In the genomic region with DNA sequence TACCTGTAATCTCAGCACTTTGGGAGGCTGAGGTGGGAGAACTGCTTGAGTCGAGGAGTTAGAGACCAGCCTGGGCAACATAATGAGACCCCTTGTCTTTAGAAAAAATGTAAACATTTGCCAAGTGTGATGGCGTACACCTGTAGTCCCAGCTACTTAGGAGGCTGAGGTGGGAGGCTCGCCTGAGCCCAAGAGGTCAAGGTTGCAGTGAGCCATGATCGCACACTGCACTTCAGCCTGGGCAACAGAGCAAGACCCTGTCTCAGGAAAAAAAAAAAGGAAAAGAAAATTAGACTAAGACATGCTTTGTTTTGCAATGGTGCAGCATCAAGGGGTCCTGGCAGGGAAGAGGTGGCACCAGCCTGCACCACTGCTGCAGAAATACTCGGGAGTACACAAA, we compare ENCODE assay signal across 13 cellular contexts. TPM values are rescaled to one million over a fixed set of nuclear protein-coding genes. Genes with fewer than 3 reads are reported as not detected.
DNase-seq lines count a peak whose midpoint lies in the region; ATAC-seq, FAIRE-seq and TF ChIP-seq lines count a peak whose summit lies in the region.
"Had no signal": no experiment of that assay in that cellular context is flagged by ENCODE, and none has a peak within 500 bp of the region (broad histone marks: within the 10 kb centered on the region; RNA-seq: fewer than 3 reads in every experiment).

No MANE protein-coding gene starts in this region.

- BruUV-seq in PC-9 (replicated peaks; lab: Mats Ljungman, UMichigan) (TSS peak; percentile 42), endothelial cell of umbilical vein (replicated peaks; lab: Mats Ljungman, UMichigan) (no TSS peak)

- H3K27ac Mint-ChIP-seq in stimulated activated naive B cell treated with anti-CD40 and anti-IgM and Interleukin-4, amounts not matched to agents 10 μg/mL and 1 μg/mL and 100 μg/mL, for 72 hours = no peak overlapping the region

- H3K4me3 Mint-ChIP-seq in stimulated activated naive B cell treated with anti-CD40 and anti-IgM and Interleukin-4, amounts not matched to agents 10 μg/mL and 1 μg/mL and 100 μg/mL, for 72 hours = no peak overlapping the region

- CTCF ChIA-PET in PC-9 (lab: Charles Lee) = interaction anchor here (0.6 to 0.9 kb wide), 2 partner anchors 17 to 20 kb away, joined by 3 to 7 read pairs; no protein-coding TSS in a partner anchor
- CTCF ChIA-PET in endothelial cell of umbilical vein (lab: Charles Lee) = interaction anchor here (0.6 to 1.8 kb wide), 5 partner anchors 17 to 89 kb away, joined by 3 to 10 read pairs (median 5); a partner anchor contains a TSS

- peaks cover 0 to 3% of the 10 kb centered on the region in 2 donors for H3K9me3 Mint-ChIP-seq in stimulated activated naive B cell treated with anti-CD40 and anti-IgM and Interleukin-4, amounts not matched to agents 10 μg/mL and 1 μg/mL and 100 μg/mL, for 72 hours

- H3K36me3 ChIP-seq in GM23248 (ENCODE audit: low read depth) = peaks cover 13% of the 10 kb centered on the region
- H3K36me3 ChIP-seq in PC-9 (ENCODE audit: low read depth) = no peaks in the 10 kb centered on the region
- peaks cover under 1 to 11% of the 10 kb centered on the region in 2 experiments for H3K36me3 ChIP-seq in endothelial cell of umbilical vein (ENCODE audit: control insufficient read depth in 2 of 2, extremely low read depth in 1 of 2, insufficient read depth in 2 of 2, low read length in 2 of 2)
- no peaks in the 10 kb centered on the region for H3K36me3 ChIP-seq in smooth muscle cell (ENCODE audit: low read depth)
- peaks cover 7% of the 10 kb centered on the region for H3K36me3 ChIP-seq in H7 (replicated peaks; ENCODE audit: control insufficient read depth, insufficient read depth, low read length)
- H3K36me3 ChIP-seq: SJCRH30 had no signal

- no peaks in the 10 kb centered on the region for H4K20me1 ChIP-seq in GM23248 (ENCODE audit: insufficient read depth)
- H4K20me1 ChIP-seq in PC-9 (ENCODE audit: insufficient read depth) = no peaks in the 10 kb centered on the region
- no peaks in the 10 kb centered on the region for H4K20me1 ChIP-seq in endothelial cell of umbilical vein (replicated peaks; ENCODE audit: control insufficient read depth, extremely low read depth, insufficient read depth, low read length)
- H4K20me1 ChIP-seq in smooth muscle cell (ENCODE audit: low read depth) = peaks cover 72% of the 10 kb centered on the region

- H3F3A ChIP-seq in GM23248 (ENCODE audit: insufficient read depth) (peaks cover 14% of the 10 kb centered on the region), PC-9 (ENCODE audit: insufficient read depth, low read depth) (no peaks in the 10 kb centered on the region), smooth muscle cell (ENCODE audit: low read depth) (peaks cover 3% of the 10 kb centered on the region)

- intact Hi-C loops in PC-9 (cut with micrococcal nuclease; ENCODE audit: unreplicated experiment) = no loop called here
- intact Hi-C loops in endothelial cell of umbilical vein (cut with micrococcal nuclease) = loop anchor here (2.0 kb wide), 1 partner anchor 19 kb away; no protein-coding TSS in a partner anchor

- H3K27ac ChIP-seq in GM23248 (no peak overlapping the region), PC-9 (peak overlapping the region; percentile 39; the same call in 1 of the 2 replicates), endothelial cell of umbilical vein (ENCODE audit: insufficient read depth, low read depth, low read length) (no peak overlapping the region), smooth muscle cell (ENCODE audit: low read depth) (peak overlapping the region; percentile 43)
- H3K27ac ChIP-seq: SJCRH30 had no signal

- H3K4me2 ChIP-seq in GM23248 (ENCODE audit: unreplicated experiment) = no peak overlapping the region
- peak overlapping the region; percentile 40 for H3K4me2 ChIP-seq in PC-9
- no peak overlapping the region for H3K4me2 ChIP-seq in endothelial cell of umbilical vein (ENCODE audit: insufficient read depth, low read length)
- no peak overlapping the region for H3K4me2 ChIP-seq in smooth muscle cell

- 78 to 84% methylated on average over 5 of the region's 5 CpGs for WGBS in GM23248 (ENCODE audit: low coverage in 1 of 2, low lambda C conversion rate in 2 of 2, missing lambda C conversion rate in 2 of 2), 2 experiments
- WGBS in smooth muscle cell (ENCODE audit: low lambda C conversion rate) = 92% methylated on average over 5 of the region's 5 CpGs

- H3K9ac ChIP-seq in GM23248 (peak overlapping the region; percentile 26; the same call in 1 of the 2 replicates), endothelial cell of umbilical vein (replicated peaks; ENCODE audit: extremely low read depth, insufficient read depth, low read length) (no peak overlapping the region), smooth muscle cell (ENCODE audit: low read depth) (peak overlapping the region; percentile 51)

- peaks cover 3 to 7% of the 10 kb centered on the region in 2 donors for H3K4me1 Mint-ChIP-seq in stimulated activated naive B cell treated with anti-CD40 and anti-IgM and Interleukin-4, amounts not matched to agents 10 μg/mL and 1 μg/mL and 100 μg/mL, for 72 hours

- FAIRE-seq in endothelial cell of umbilical vein (lab: Jason Lieb, UNC) = no peak

- H3K79me2 ChIP-seq in GM23248 (ENCODE audit: insufficient read depth) = peaks cover 31% of the 10 kb centered on the region
- no peaks in the 10 kb centered on the region for H3K79me2 ChIP-seq in PC-9 (ENCODE audit: low read depth)
- peaks cover 2% of the 10 kb centered on the region for H3K79me2 ChIP-seq in endothelial cell of umbilical vein (ENCODE audit: control insufficient read depth, insufficient read depth, low read length)
- no peaks in the 10 kb centered on the region for H3K79me2 ChIP-seq in smooth muscle cell (ENCODE audit: low read depth)

- no peaks in the 10 kb centered on the region for H3K27me3 ChIP-seq in GM23248 (replicated peaks; ENCODE audit: insufficient read depth)
- H3K27me3 ChIP-seq in PC-9 (ENCODE audit: insufficient read depth, low read depth) = no peaks in the 10 kb centered on the region
- no peaks in the 10 kb centered on the region for H3K27me3 ChIP-seq in endothelial cell of umbilical vein (ENCODE audit: control insufficient read depth in 2 of 2, insufficient read depth in 2 of 2, low read length in 2 of 2)
- no peaks in the 10 kb centered on the region for H3K27me3 ChIP-seq in smooth muscle cell (ENCODE audit: low read depth)
- H3K27me3 ChIP-seq in H7 (ENCODE audit: control insufficient read depth, insufficient read depth, low read length) = no peaks in the 10 kb centered on the region

- H3K4me3 ChIP-seq in GM23248 = no peak overlapping the region
- no peak overlapping the region for H3K4me3 ChIP-seq in PC-9
- H3K4me3 ChIP-seq in endothelial cell of umbilical vein (replicated peaks in 1 of 3; ENCODE audit: insufficient read depth in 1 of 3, low read depth in 1 of 3, low read length in 3 of 3) = no peak overlapping the region
- no peak overlapping the region for H3K4me3 ChIP-seq in smooth muscle cell
- no peak overlapping the region for H3K4me3 ChIP-seq in H7 (ENCODE audit: insufficient read depth, low read depth, low read length)
- H3K4me3 ChIP-seq: SJCRH30 had no signal

- H3K27me3 Mint-ChIP-seq in stimulated activated naive B cell treated with anti-CD40 and anti-IgM and Interleukin-4, amounts not matched to agents 10 μg/mL and 1 μg/mL and 100 μg/mL, for 72 hours = peaks cover 4 to 12% of the 10 kb centered on the region in 2 donors

- POLR2A ChIA-PET in PC-9 (lab: Charles Lee; ENCODE audit: unreplicated experiment) (no interaction called here), endothelial cell of umbilical vein (lab: Charles Lee) (no interaction called here)

- peak; percentile 8 for TF ChIP-seq POLR2A in endothelial cell of umbilical vein (IDR thresholded peaks at IDR 0.05; ENCODE audit: low read depth, low read length)

- H3K9me3 ChIP-seq in GM23248 (ENCODE audit: low read depth) (no peaks in the 10 kb centered on the region), PC-9 (ENCODE audit: insufficient read depth, low read depth) (no peaks in the 10 kb centered on the region), endothelial cell of umbilical vein (replicated peaks; ENCODE audit: control insufficient read depth, insufficient read depth, low read length) (no peaks in the 10 kb centered on the region), smooth muscle cell (replicated peaks; ENCODE audit: low read depth) (no peaks in the 10 kb centered on the region)
- H3K9me3 ChIP-seq: SJCRH30 had no signal

- in situ Hi-C loops in GM23248 (cut with MboI) = no loop called here

- no peaks in the 10 kb centered on the region for H3K9me1 ChIP-seq in endothelial cell of umbilical vein (replicated peaks; ENCODE audit: control insufficient read depth, extremely low read depth, insufficient read depth, low read length)

- ATAC-seq in stimulated activated naive B cell treated with anti-CD40 and anti-IgM and Interleukin-4, amounts not matched to agents 10 μg/mL and 1 μg/mL and 100 μg/mL, for 72 hours (replicated peaks) = no peak
- no peak for ATAC-seq in HG03280 (IDR thresholded peaks at IDR 0.05; ENCODE audit: unreplicated experiment)

- DNase-seq in GM23248 (no peak), PC-9 (no peak), endothelial cell of umbilical vein (ENCODE audit: low read depth, low spot score) (no peak), smooth muscle cell (lab: John Stamatoyannopoulos, UW; ENCODE audit: unreplicated experiment) (no peak), H7 (no peak)
- DNase-seq in stimulated activated naive B cell treated with anti-CD40 and anti-IgM and Interleukin-4, amounts not matched to agents 10 μg/mL and 1 μg/mL and 100 μg/mL, for 72 hours = no peak
- DNase-seq: DMS79, NCI-H1105 treated with DMSO at 0.1 percent for 48 hours, NCI-H187, NCI-H524 treated with DMSO at 0.1 percent for 48 hours, SJCRH30 had no signal

- TF ChIP-seq CTCF in PC-9 (conservative IDR thresholded peaks at IDR 0.05) (no peak), endothelial cell of umbilical vein (IDR thresholded peaks at IDR 0.05; ENCODE audit: extremely low read depth in 1 of 2, insufficient read depth in 1 of 2, low read depth in 1 of 2, low read length in 2 of 2) (no peak), smooth muscle cell (IDR thresholded peaks at IDR 0.05; ENCODE audit: borderline replicate concordance, insufficient read depth, poor library complexity, severe bottlenecking) (no peak)

- H3K9me2 ChIP-seq in GM23248 (ENCODE audit: insufficient read depth) (no peaks in the 10 kb centered on the region), PC-9 (ENCODE audit: insufficient read depth) (no peaks in the 10 kb centered on the region)

- H3K4me1 ChIP-seq in GM23248 (ENCODE audit: insufficient read depth) (peaks cover 13% of the 10 kb centered on the region), PC-9 (replicated peaks; ENCODE audit: insufficient read depth) (peaks cover 4% of the 10 kb centered on the region; the same call in 1 of the 2 replicates), endothelial cell of umbilical vein (ENCODE audit: control insufficient read depth, extremely low read depth, insufficient read depth, low read length) (peaks cover 9% of the 10 kb centered on the region), smooth muscle cell (ENCODE audit: low read depth) (peaks cover 5% of the 10 kb centered on the region)
- H3K4me1 ChIP-seq: SJCRH30 had no signal

- H2AFZ ChIP-seq in GM23248 (no peak overlapping the region), PC-9 (peak overlapping the region; percentile 76), endothelial cell of umbilical vein (ENCODE audit: low read depth, low read length) (no peak overlapping the region), smooth muscle cell (ENCODE audit: low read depth) (no peak overlapping the region)

- dilution Hi-C loops in endothelial cell of umbilical vein (cut with MboI; ENCODE audit: extremely low pct_ligation_motif_present, low sequenced_read_pairs) = no loop called here

- no peaks in the 10 kb centered on the region for H3K36me3 Mint-ChIP-seq in stimulated activated naive B cell treated with anti-CD40 and anti-IgM and Interleukin-4, amounts not matched to agents 10 μg/mL and 1 μg/mL and 100 μg/mL, for 72 hours
- H3K36me3 Mint-ChIP-seq: CD14-positive monocyte had no signal

RNA-seq across cellular contexts. Expression of a gene that starts 16.8 kb away (rescaled TPM):
- total RNA-seq in GM23248 (2014; rRNA removed; shearing (Covaris generic)) = 1.7 and 3.3 TPM in 2 replicates
- polyA plus RNA-seq in GM23248 (2016; fragmentation: Nextera tagmentation; extraction: Ambion mirVana) = 2.6 and 2.7 TPM in 2 replicates
- total RNA-seq in PC-9 (2021) = 9.0 and 10.6 TPM in 2 replicates
- total RNA-seq in endothelial cell of umbilical vein = 5.2 and 6.5 TPM in 2 replicates
- polyA plus RNA-seq in endothelial cell of umbilical vein = 1.0 and 1.2 TPM in 2 replicates
- polyA plus RNA-seq in endothelial cell of umbilical vein (2011; cell fraction: cytosol; rRNA removed) = 0.96 and 1.0 TPM in 2 replicates
- 1.3 and 1.8 TPM in 2 replicates for polyA plus RNA-seq in endothelial cell of umbilical vein (2011; cell fraction: nucleus; rRNA removed)
- 2.9 and 6.9 TPM in 2 replicates for polyA plus RNA-seq in endothelial cell of umbilical vein (2012)
- polyA minus RNA-seq in endothelial cell of umbilical vein = 1.4 and 1.9 TPM in 2 replicates
- 7.7 TPM for polyA minus RNA-seq in endothelial cell of umbilical vein (2011; cell fraction: cytosol; rRNA and poly(A)+ RNA removed)
- polyA minus RNA-seq in endothelial cell of umbilical vein (2011; cell fraction: nucleus; rRNA and poly(A)+ RNA removed) = 1.4 and 1.5 TPM in 2 replicates
- total RNA-seq in smooth muscle cell = 2.8 and 4.4 TPM in 2 replicates
- 1.6 and 2.7 TPM in 2 replicates for polyA plus RNA-seq in smooth muscle cell
- total RNA-seq in H7 (2014; rRNA removed; shearing (Covaris generic)) = 7.5 and 24.8 TPM in 2 replicates
- total RNA-seq: SJCRH30 had no signal

Comparison
In these comparisons a context has a peak if more than half of its experiments do, and no peak if none do; other contexts are left out.
1. H3K27ac ChIP-seq: peak in PC-9 (single experiment) and smooth muscle cell (single experiment); none in GM23248 (single experiment) and endothelial cell of umbilical vein (single experiment).